Comparison of ENCODE assay signal across 20 cellular contexts in the genomic region with DNA sequence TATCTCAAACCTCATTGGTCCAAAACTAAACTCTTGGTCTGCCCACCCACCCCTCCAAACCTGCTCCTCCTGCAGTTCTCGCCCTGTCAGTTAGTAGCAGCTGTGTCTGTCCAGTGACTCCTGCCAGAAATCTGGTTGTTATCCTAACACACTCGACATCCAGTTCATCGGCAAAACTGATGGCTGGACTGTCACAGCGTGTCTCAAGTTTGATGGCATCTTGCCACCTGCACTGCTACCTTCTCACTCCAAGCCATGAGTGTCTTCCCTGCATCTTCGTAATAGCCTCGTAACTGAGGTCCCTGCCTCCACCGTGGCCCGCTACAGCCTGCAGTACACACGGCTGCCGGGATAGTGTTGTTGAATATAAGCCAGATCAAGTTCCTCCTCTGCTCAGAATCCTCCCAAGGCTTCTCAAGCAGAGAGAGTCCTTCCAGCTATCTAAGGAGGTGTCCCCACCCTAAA.
A peak's percentile ranks its signal among the peaks of the same experiment; 100 is the strongest.
DNase-seq lines count a peak whose midpoint lies in the region; ATAC-seq and TF ChIP-seq lines count a peak whose summit lies in the region.
"Had no signal": no experiment of that assay in that cellular context is flagged by ENCODE, and none has a peak within 500 bp of the region (broad histone marks: within the 10 kb centered on the region; RNA-seq: fewer than 3 reads in every experiment).

No MANE protein-coding gene starts in this region.

- no peaks in the 10 kb centered on the region for H3K9me3 Mint-ChIP-seq in Caco-2 (ENCODE audit: unreplicated experiment)
- H3K9me3 Mint-ChIP-seq in endothelial cell (ENCODE audit: unreplicated experiment) = no peaks in the 10 kb centered on the region
- H3K9me3 Mint-ChIP-seq in activated naive CD8-positive, alpha-beta T cell treated with anti-CD3 and anti-CD28 coated beads for 36 hours = no peaks in the 10 kb centered on the region
- H3K9me3 Mint-ChIP-seq: type B pancreatic cell had no signal

- CTCF ChIA-PET in Caco-2 (lab: Charles Lee) = no interaction called here

- H3K27me3 Mint-ChIP-seq in Caco-2 (ENCODE audit: insufficient read depth, unreplicated experiment) = no peaks in the 10 kb centered on the region
- H3K27me3 Mint-ChIP-seq in endothelial cell (ENCODE audit: unreplicated experiment) = peaks cover 22% of the 10 kb centered on the region
- no peaks in the 10 kb centered on the region for H3K27me3 Mint-ChIP-seq in activated naive CD8-positive, alpha-beta T cell treated with anti-CD3 and anti-CD28 coated beads for 36 hours
- H3K27me3 Mint-ChIP-seq: naive thymus-derived CD4-positive, alpha-beta T cell; T-cell had no signal

- H3K27me3 ChIP-seq in Caco-2 (replicated peaks; ENCODE audit: control insufficient read depth, insufficient read depth, low read length) (no peaks in the 10 kb centered on the region), left lung (no peaks in the 10 kb centered on the region), stomach (no peaks in the 10 kb centered on the region)
- H3K27me3 ChIP-seq: BLaER1 treated with 17β-estradiol and CSF1 and Interleukin-3, amounts not matched to agents 10 nM and 100 nM had no signal

- peaks cover 40% of the 10 kb centered on the region for H3K36me3 Mint-ChIP-seq in Caco-2 (ENCODE audit: insufficient read depth, unreplicated experiment)
- peaks cover 30% of the 10 kb centered on the region for H3K36me3 Mint-ChIP-seq in endothelial cell (ENCODE audit: low read depth, unreplicated experiment)
- H3K36me3 Mint-ChIP-seq in activated naive CD8-positive, alpha-beta T cell treated with anti-CD3 and anti-CD28 coated beads for 36 hours = no peaks in the 10 kb centered on the region
- H3K36me3 Mint-ChIP-seq: memory B cell, T-cell, type B pancreatic cell had no signal

- peak; percentile 22 for ATAC-seq in left lung
- ATAC-seq in HG03521 (IDR thresholded peaks at IDR 0.05; ENCODE audit: unreplicated experiment) = no peak
- no peak for ATAC-seq in GM19397 (IDR thresholded peaks at IDR 0.05; ENCODE audit: unreplicated experiment)
- ATAC-seq: naive thymus-derived CD4-positive, alpha-beta T cell; T-cell had no signal

- H3K9me3 ChIP-seq in Caco-2 (no peaks in the 10 kb centered on the region), left lung (no peaks in the 10 kb centered on the region), stomach (no peaks in the 10 kb centered on the region)
- H3K9me3 ChIP-seq: BLaER1 treated with 17β-estradiol and CSF1 and Interleukin-3, amounts not matched to agents 10 nM and 100 nM had no signal

- peaks cover 7% of the 10 kb centered on the region for H3K4me1 Mint-ChIP-seq in Caco-2 (ENCODE audit: low read depth, unreplicated experiment)
- H3K4me1 Mint-ChIP-seq in endothelial cell (ENCODE audit: unreplicated experiment) = peaks cover 40% of the 10 kb centered on the region
- no peaks in the 10 kb centered on the region for H3K4me1 Mint-ChIP-seq in activated naive CD8-positive, alpha-beta T cell treated with anti-CD3 and anti-CD28 coated beads for 36 hours
- H3K4me1 Mint-ChIP-seq: memory B cell; naive thymus-derived CD4-positive, alpha-beta T cell; T-cell had no signal

- no peak for TF ChIP-seq EP300 in stomach (IDR thresholded peaks at IDR 0.05)

- H3K4me3 ChIP-seq in Caco-2 (ENCODE audit: low read depth, low read length) (no peak overlapping the region), left lung (no peak overlapping the region), stomach (no peak overlapping the region)
- H3K4me3 ChIP-seq: BLaER1 treated with 17β-estradiol and CSF1 and Interleukin-3, amounts not matched to agents 10 nM and 100 nM had no signal

- no TSS peak for BruUV-seq in Caco-2 (replicated peaks; lab: Mats Ljungman, UMichigan)

- H3K36me3 ChIP-seq in Caco-2 (ENCODE audit: control insufficient read depth, insufficient read depth, low read length) (no peaks in the 10 kb centered on the region; the same call in 1 of the 2 replicates), left lung (peaks cover 0 to under 1% of the 10 kb centered on the region in 2 donors), stomach (peaks cover 0 to 9% (median 5%) of the 10 kb centered on the region in 4 donors)
- H3K36me3 ChIP-seq: BLaER1 treated with 17β-estradiol and CSF1 and Interleukin-3, amounts not matched to agents 10 nM and 100 nM had no signal

- H3K27ac Mint-ChIP-seq in Caco-2 (ENCODE audit: unreplicated experiment) (peak overlapping the region; percentile 66), endothelial cell (ENCODE audit: unreplicated experiment) (peak overlapping the region; percentile 37)
- H3K27ac Mint-ChIP-seq in activated naive CD8-positive, alpha-beta T cell treated with anti-CD3 and anti-CD28 coated beads for 36 hours = no peak overlapping the region
- H3K27ac Mint-ChIP-seq: memory B cell; naive thymus-derived CD4-positive, alpha-beta T cell; T-cell; type B pancreatic cell had no signal

- POLR2A ChIA-PET in Caco-2 (lab: Charles Lee) = no interaction called here

- TF ChIP-seq POLR2A in stomach (IDR thresholded peaks at IDR 0.05) = no peak

- 64 to 72% (median 65%) methylated on average over 10 of the region's 10 CpGs for WGBS in stomach, 5 donors

- TF ChIP-seq CTCF in Caco-2 (IDR thresholded peaks at IDR 0.05; ENCODE audit: insufficient read depth in 1 of 2, low read depth in 1 of 2, low read length in 1 of 2, severe bottlenecking in 1 of 2, unreplicated experiment in 1 of 2) = no peak
- TF ChIP-seq CTCF in endothelial cell (IDR thresholded peaks at IDR 0.05; ENCODE audit: unreplicated experiment) = no peak
- TF ChIP-seq CTCF in left lung (IDR thresholded peaks at IDR 0.05) = no peak
- TF ChIP-seq CTCF in stomach (IDR thresholded peaks at IDR 0.05) = no peak

- DNase-seq in Caco-2 (no peak), endothelial cell (ENCODE audit: low spot score) (no peak), left lung (peak in 1 of 2 donors; percentile 39), stomach (no peak), DMS53 (lab: John Stamatoyannopoulos, UW) (no peak)
- DNase-seq in activated naive CD8-positive, alpha-beta T cell treated with anti-CD3 and anti-CD28 coated beads for 36 hours = no peak
- DNase-seq: activated CD4-positive, alpha-beta T cell treated with anti-CD3 and anti-CD28 coated beads, Interleukin-2, amount 50 U/mL, for 1 hour; activated effector memory CD4-positive, alpha-beta T cell treated with anti-CD3 and anti-CD28 coated beads, Interleukin-2, amount 50 U/mL, for 16 hours; amniotic stem cell; central memory CD4-positive, alpha-beta T cell; DMS 273 treated with DMSO at 0.1 percent for 48 hours; naive thymus-derived CD4-positive, alpha-beta T cell; NCI-H146; SIG-M5; T-cell had no signal

- H3K4me3 Mint-ChIP-seq in Caco-2 (ENCODE audit: unreplicated experiment) (no peak overlapping the region), endothelial cell (ENCODE audit: unreplicated experiment) (peak overlapping the region; percentile 59)
- H3K4me3 Mint-ChIP-seq in activated naive CD8-positive, alpha-beta T cell treated with anti-CD3 and anti-CD28 coated beads for 36 hours = no peak overlapping the region
- H3K4me3 Mint-ChIP-seq: memory B cell; naive thymus-derived CD4-positive, alpha-beta T cell; T-cell; type B pancreatic cell had no signal

- H3K27ac ChIP-seq in left lung = no peak overlapping the region
- H3K27ac ChIP-seq in stomach = peak overlapping the region in 4 of 5 donors; percentile 43 to 66 (median 54)
- H3K27ac ChIP-seq: BLaER1 treated with 17β-estradiol and CSF1 and Interleukin-3, amounts not matched to agents 10 nM and 100 nM had no signal

- H3K4me1 ChIP-seq in Caco-2 (no peaks in the 10 kb centered on the region), left lung (no peaks in the 10 kb centered on the region), stomach (peaks cover 3 to 15% (median 9%) of the 10 kb centered on the region in 4 donors)
- H3K4me1 ChIP-seq: BLaER1 treated with 17β-estradiol and CSF1 and Interleukin-3, amounts not matched to agents 10 nM and 100 nM had no signal

- intact Hi-C loops in Caco-2 (cut with micrococcal nuclease; ENCODE audit: unreplicated experiment) = no loop called here
- intact Hi-C loops in left lung (cut with DNase I) = no loop called here
- intact Hi-C loops in stomach (cut with DNase I; ENCODE audit: low total_unique reads) = no loop called here

Comparison
In these comparisons a context has a peak if more than half of its experiments do, and no peak if none do; other contexts are left out.
1. H3K27ac ChIP-seq: peak in stomach (4 of 5); none in left lung (0 of 2).